Comparison of ENCODE assay signal across 18 cellular contexts in the genomic region with DNA sequence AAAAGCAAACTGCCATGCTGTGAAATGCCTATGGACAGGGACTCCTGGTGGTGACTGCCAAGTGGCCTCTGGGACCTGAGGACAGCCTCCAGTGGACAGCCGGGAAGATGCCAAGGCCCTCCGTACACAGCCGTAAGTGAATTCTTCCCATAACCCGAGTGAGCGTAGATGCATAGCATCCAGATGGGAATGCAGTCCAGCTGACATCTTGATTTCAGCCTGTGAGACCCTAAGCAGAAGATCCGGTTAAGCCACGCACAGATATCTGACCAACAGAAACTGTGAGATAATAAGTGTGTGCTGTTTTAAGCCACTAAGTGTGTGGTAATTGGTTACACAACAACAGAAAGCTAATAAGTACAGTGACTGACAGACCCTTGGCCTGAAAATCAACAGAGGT. TPM values are rescaled to one million over a fixed set of nuclear protein-coding genes. Genes with fewer than 3 reads are reported as not detected.
DNase-seq lines count a peak whose midpoint lies in the region; ATAC-seq and TF ChIP-seq lines count a peak whose summit lies in the region.
"Had no signal": no experiment of that assay in that cellular context is flagged by ENCODE, and none has a peak within 500 bp of the region (broad histone marks: within the 10 kb centered on the region; RNA-seq: fewer than 3 reads in every experiment).

No MANE protein-coding gene starts in this region.

- no peak overlapping the region for H2AFZ ChIP-seq in SK-N-SH (ENCODE audit: low read depth)

- H3K4me1 ChIP-seq in SK-N-SH (ENCODE audit: control insufficient read depth in 1 of 2, insufficient read depth in 2 of 2, low read depth in 1 of 2, low read length in 1 of 2): peaks cover 5 to 21% of the 10 kb centered on the region in 2 experiments; a peak in 3 of 4 replicates
- H3K4me1 ChIP-seq in right lobe of liver: no peaks in the 10 kb centered on the region
- H3K4me1 ChIP-seq in transverse colon: no peaks in the 10 kb centered on the region
- H3K4me1 ChIP-seq: BLaER1, Caco-2 had no signal

- TF ChIP-seq POLR2A in right lobe of liver (IDR thresholded peaks at IDR 0.05): no peak
- TF ChIP-seq POLR2A in transverse colon (IDR thresholded peaks at IDR 0.05): no peak

- TF ChIP-seq EP300 in SK-N-SH (IDR thresholded peaks at IDR 0.05; ENCODE audit: borderline replicate concordance in 1 of 2, low read depth in 1 of 2, low read length in 1 of 2) (peak in 1 of 2 experiments; percentile 61; a peak in 1 of 4 replicates), transverse colon (IDR thresholded peaks at IDR 0.05; ENCODE audit: low read depth) (no peak)

- in situ Hi-C loops in transverse colon (cut with MboI; ENCODE audit: low pct_ligation_motif_present in 1 of 4, low pct_unique_long_range_greater_than_20kb in 1 of 4, low sequenced_read_pairs in 3 of 4): no loop called here

- no peaks in the 10 kb centered on the region for H3K79me2 ChIP-seq in SK-N-SH (ENCODE audit: insufficient read depth)

- CTCF ChIA-PET in SK-N-SH (lab: Yijun Ruan, JAX): interaction anchor here (0.7 to 2.5 kb wide), 6 partner anchors 66 to 207 kb away, joined by 3 to 7 read pairs (median 4); no protein-coding TSS in a partner anchor

- H4K20me1 ChIP-seq in SK-N-SH (ENCODE audit: insufficient read depth): no peaks in the 10 kb centered on the region
- H4K20me1 ChIP-seq: BLaER1 had no signal

- intact Hi-C loops in right lobe of liver (cut with DNase I): no loop called here
- intact Hi-C loops in transverse colon (cut with DNase I; ENCODE audit: low total_unique reads): no loop called here

- H3K36me3 ChIP-seq in SK-N-SH (replicated peaks in 1 of 2; ENCODE audit: control insufficient read depth in 1 of 2, insufficient read depth in 2 of 2, low read length in 1 of 2) (no peaks in the 10 kb centered on the region), right lobe of liver (no peaks in the 10 kb centered on the region), transverse colon (no peaks in the 10 kb centered on the region)
- H3K36me3 ChIP-seq: BLaER1 had no signal

- no peaks in the 10 kb centered on the region for H3K27me3 ChIP-seq in SK-N-SH (ENCODE audit: insufficient read depth)
- no peaks in the 10 kb centered on the region for H3K27me3 ChIP-seq in right lobe of liver
- no peaks in the 10 kb centered on the region for H3K27me3 ChIP-seq in transverse colon
- H3K27me3 ChIP-seq: BLaER1 had no signal

- TF ChIP-seq RAD21 in SK-N-SH (IDR thresholded peaks at IDR 0.05; ENCODE audit: low read length): 0 out of 2 replicates have a peak, but pooled peaks have one; percentile 15

- TF ChIP-seq CTCF in SK-N-SH (IDR thresholded peaks at IDR 0.05): no peak
- no peak for TF ChIP-seq CTCF in fibroblast of villous mesenchyme (IDR thresholded peaks at IDR 0.05; ENCODE audit: insufficient read depth, low read depth, low read length)
- no peak for TF ChIP-seq CTCF in right lobe of liver (IDR thresholded peaks at IDR 0.05)
- no peak for TF ChIP-seq CTCF in transverse colon (IDR thresholded peaks at IDR 0.05)

- DNase-seq in SK-N-SH: peak; percentile 34
- peak; percentile 55 for DNase-seq in fibroblast of villous mesenchyme (ENCODE audit: low read depth)
- peak; percentile 36 to 82 (median 75) for DNase-seq in right lobe of liver
- DNase-seq in transverse colon: no peak
- DNase-seq in NK-92 (lab: John Stamatoyannopoulos, UW; ENCODE audit: unreplicated experiment): no peak
- DNase-seq: Caco-2; CD8-positive, alpha-beta memory T cell; DMS53; GF-D8; HCEC 1CT; HFFc6 had no signal

- POLR2A ChIA-PET in SK-N-SH (lab: Yijun Ruan, JAX): no interaction called here

- no peaks in the 10 kb centered on the region for H3K9me2 ChIP-seq in SK-N-SH

- H3K4me3 ChIP-seq in SK-N-SH (ENCODE audit: low read depth in 2 of 2, low read length in 1 of 2) (no peak overlapping the region), fibroblast of villous mesenchyme (ENCODE audit: low read depth, low read length) (no peak overlapping the region), right lobe of liver (peak overlapping the region in 2 of 3 donors; percentile 14 to 29), transverse colon (no peak overlapping the region)
- H3K4me3 ChIP-seq: BLaER1 had no signal

- H3K9me3 ChIP-seq in SK-N-SH: no peaks in the 10 kb centered on the region
- H3K9me3 ChIP-seq in right lobe of liver: no peaks in the 10 kb centered on the region
- no peaks in the 10 kb centered on the region for H3K9me3 ChIP-seq in transverse colon
- H3K9me3 ChIP-seq: BLaER1, Caco-2 had no signal

- no peak overlapping the region for H3K4me2 ChIP-seq in SK-N-SH
- H3K4me2 ChIP-seq: BLaER1 had no signal

- 84% methylated on average over 7 of the region's 7 CpGs for WGBS in SK-N-SH (ENCODE audit: low lambda C conversion rate)
- WGBS in right lobe of liver (ENCODE audit: insufficient coverage, low coverage, low lambda C conversion rate, missing lambda C conversion rate): 48% methylated on average over 7 of the region's 7 CpGs
- WGBS in transverse colon (ENCODE audit: low coverage in 1 of 2), 2 donors: 95% methylated on average over 7 of the region's 7 CpGs; no CpG with 5 or more reads in 1 of the 2 donors

- H3K9ac ChIP-seq in SK-N-SH: no peak overlapping the region
- H3K9ac ChIP-seq: BLaER1 had no signal

- H3K27ac ChIP-seq in SK-N-SH (ENCODE audit: low read depth in 2 of 2, low read length in 1 of 2): no peak overlapping the region
- H3K27ac ChIP-seq in right lobe of liver: peak overlapping the region; percentile 42 to 56 (median 54)
- H3K27ac ChIP-seq in transverse colon: no peak overlapping the region
- H3K27ac ChIP-seq: 22Rv1, BLaER1, HL-60 had no signal

- no peaks in the 10 kb centered on the region for H3F3A ChIP-seq in SK-N-SH (replicated peaks; ENCODE audit: insufficient read depth)

- ATAC-seq in SK-N-SH treated with all-trans-retinoic acid at 6 μM for 48 hours (no peak), right lobe of liver (peak; percentile 94 to 97 (median 96)), HG03378 (IDR thresholded peaks at IDR 0.05; ENCODE audit: unreplicated experiment) (no peak)

TF ChIP-seq in SK-N-SH, 30 proteins besides CTCF, POLR2A, EP300 and RAD21 (continues in another document):
- TF ChIP-seq, protein P1, sequence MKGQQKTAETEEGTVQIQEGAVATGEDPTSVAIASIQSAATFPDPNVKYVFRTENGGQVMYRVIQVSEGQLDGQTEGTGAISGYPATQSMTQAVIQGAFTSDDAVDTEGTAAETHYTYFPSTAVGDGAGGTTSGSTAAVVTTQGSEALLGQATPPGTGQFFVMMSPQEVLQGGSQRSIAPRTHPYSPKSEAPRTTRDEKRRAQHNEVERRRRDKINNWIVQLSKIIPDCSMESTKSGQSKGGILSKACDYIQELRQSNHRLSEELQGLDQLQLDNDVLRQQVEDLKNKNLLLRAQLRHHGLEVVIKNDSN (IDR thresholded peaks at IDR 0.05; ENCODE audit: borderline replicate concordance, low read depth): no peak
- TF ChIP-seq RCOR1 (IDR thresholded peaks at IDR 0.05; ENCODE audit: low read length) (peak; percentile 60), ELF1 (IDR thresholded peaks at IDR 0.05) (no peak), MXI1 (IDR thresholded peaks at IDR 0.05; ENCODE audit: low read depth, low read length) (no peak), FOXJ3 (CRISPR knock-in tag; IDR thresholded peaks at IDR 0.05) (peak; percentile 78), NFIC (IDR thresholded peaks at IDR 0.05; ENCODE audit: borderline replicate concordance) (no peak), CHD2 (IDR thresholded peaks at IDR 0.05; ENCODE audit: low read length, partially characterized antibody) (peak; percentile 43), SMC3 (IDR thresholded peaks at IDR 0.05; ENCODE audit: low read depth, low read length) (no peak), FOXM1 (IDR thresholded peaks at IDR 0.05; ENCODE audit: low read depth) (no peak), POLR2AphosphoS5 (IDR thresholded peaks at IDR 0.05; ENCODE audit: low read depth, low read length) (no peak), JUND (IDR thresholded peaks at IDR 0.05) (no peak), MAX (IDR thresholded peaks at IDR 0.05; ENCODE audit: low read depth) (no peak)

TF ChIP-seq in SK-N-SH treated with all-trans-retinoic acid at 6 μM for 48 hours, 23 proteins besides CTCF, POLR2A, EP300 and RAD21 (continues in another document):
- TF ChIP-seq ARNTL (CRISPR knock-in tag; IDR thresholded peaks at IDR 0.05; ENCODE audit: borderline replicate concordance, low read depth) (no peak), GLIS3 (CRISPR knock-in tag; IDR thresholded peaks at IDR 0.05) (no peak), POU6F1 (CRISPR knock-in tag; IDR thresholded peaks at IDR 0.05; ENCODE audit: borderline replicate concordance, low read depth) (no peak), ZNF565 (CRISPR knock-in tag; conservative IDR thresholded peaks at IDR 0.05; ENCODE audit: low read depth) (no peak)
- TF ChIP-seq, protein P2, sequence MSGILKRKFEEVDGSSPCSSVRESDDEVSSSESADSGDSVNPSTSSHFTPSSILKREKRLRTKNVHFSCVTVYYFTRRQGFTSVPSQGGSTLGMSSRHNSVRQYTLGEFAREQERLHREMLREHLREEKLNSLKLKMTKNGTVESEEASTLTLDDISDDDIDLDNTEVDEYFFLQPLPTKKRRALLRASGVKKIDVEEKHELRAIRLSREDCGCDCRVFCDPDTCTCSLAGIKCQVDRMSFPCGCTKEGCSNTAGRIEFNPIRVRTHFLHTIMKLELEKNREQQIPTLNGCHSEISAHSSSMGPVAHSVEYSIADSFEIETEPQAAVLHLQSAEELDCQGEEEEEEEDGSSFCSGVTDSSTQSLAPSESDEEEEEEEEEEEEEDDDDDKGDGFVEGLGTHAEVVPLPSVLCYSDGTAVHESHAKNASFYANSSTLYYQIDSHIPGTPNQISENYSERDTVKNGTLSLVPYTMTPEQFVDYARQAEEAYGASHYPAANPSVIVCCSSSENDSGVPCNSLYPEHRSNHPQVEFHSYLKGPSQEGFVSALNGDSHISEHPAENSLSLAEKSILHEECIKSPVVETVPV (CRISPR knock-in tag; IDR thresholded peaks at IDR 0.05): no peak

RNA-seq across cellular contexts. Expression of gene TMEM156, which starts 55.9 kb away (rescaled TPM):
- polyA plus RNA-seq in SK-N-SH (2012; rRNA removed): 0.13 and 0.15 TPM in 2 replicates
- polyA plus RNA-seq in SK-N-SH (2012; cell fraction: cytosol; rRNA removed): 0.05 and 0.28 TPM in 2 replicates
- 0.14 TPM in 1 of 2 replicates, not detected in the other for polyA plus RNA-seq in SK-N-SH (2012; cell fraction: nucleus; rRNA removed)
- total RNA-seq in fibroblast of villous mesenchyme: under 0.01 TPM in 1 of 2 replicates, not detected in the other
- total RNA-seq in right lobe of liver: 1 to 10 TPM in 4 of 6 experiments, under 1 TPM in 1, not detected in 1; 0.29 to 2.8 (median 1.2) TPM
- total RNA-seq in transverse colon: 1 to 10 TPM in 1 of 4 donors, under 1 TPM in 1, not detected in 2; 0.96 to 2.9 TPM
- total RNA-seq: A673, Caco-2, H1 had no signal
- polyA plus RNA-seq: H1 had no signal

Comparison
In these comparisons a context has a peak if more than half of its experiments do, and no peak if none do; other contexts are left out.
1. DNase-seq: peak in SK-N-SH (single experiment), fibroblast of villous mesenchyme (single experiment) and right lobe of liver (3 of 3); none in transverse colon (single experiment) and NK-92 (single experiment).
2. H3K27ac ChIP-seq: peak in right lobe of liver (3 of 3); none in SK-N-SH (0 of 2) and transverse colon (0 of 4).
3. H3K4me3 ChIP-seq: peak in right lobe of liver (2 of 3); none in SK-N-SH (0 of 2), fibroblast of villous mesenchyme (single experiment) and transverse colon (0 of 4).
4. ATAC-seq: peak in right lobe of liver (4 of 4); none in SK-N-SH treated with all-trans-retinoic acid at 6 μM for 48 hours (single experiment) and HG03378 (single experiment).